8 cellular contexts compared by ENCODE assay signal in the genomic region with DNA sequence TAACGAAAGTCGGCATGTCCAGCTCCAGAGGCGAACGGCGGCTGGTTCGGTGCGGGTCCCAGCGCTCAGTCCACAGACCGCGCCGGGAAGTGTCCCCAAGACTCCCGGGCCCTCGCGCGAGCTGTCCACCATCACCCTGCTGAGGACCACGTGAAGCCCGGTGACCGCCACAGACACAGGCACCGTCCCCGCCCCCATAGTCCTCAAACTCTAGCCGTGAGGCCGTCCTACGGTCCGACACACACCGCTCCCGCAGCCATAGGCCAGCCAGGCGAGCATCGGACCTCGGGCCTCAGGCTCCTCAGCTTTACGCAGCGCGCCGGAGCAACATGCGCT. TPM values are rescaled to one million over a fixed set of nuclear protein-coding genes. Genes with fewer than 3 reads are reported as not detected.
DNase-seq lines count a peak whose midpoint lies in the region; ATAC-seq, FAIRE-seq and TF ChIP-seq lines count a peak whose summit lies in the region.

No MANE protein-coding gene starts in this region.

- intact Hi-C loops in body of pancreas (cut with DNase I) (loop anchor here (10.0 kb wide), 1 partner anchor 55 kb away; no protein-coding TSS in a partner anchor), kidney (cut with DNase I) (no loop called here)

- no peaks in the 10 kb centered on the region for H3K9me3 Mint-ChIP-seq in activated CD8-positive, alpha-beta memory T cell treated with anti-CD3 and anti-CD28 coated beads, Interleukin-2, amount 10 ng/mL, durations not matched to agents 7 days and 5 days (ENCODE audit: low read depth)

- WGBS in body of pancreas, 2 donors, result 0 to 3% methylated on average over 10 to 34 of the region's 34 CpGs

- peaks cover 17 to 18% of the 10 kb centered on the region in 2 donors for H3K36me3 ChIP-seq in body of pancreas (replicated peaks in 1 of 2; ENCODE audit: insufficient read depth in 1 of 2, low read depth in 2 of 2)
- peaks cover 19 to 24% of the 10 kb centered on the region in 2 donors for H3K36me3 ChIP-seq in kidney (ENCODE audit: control insufficient read depth in 1 of 2, insufficient read depth in 2 of 2, low read length in 2 of 2)
- H3K36me3 ChIP-seq in subcutaneous abdominal adipose tissue (ENCODE audit: control insufficient read depth in 5 of 5, insufficient read depth in 5 of 5, low read length in 5 of 5), result peaks cover 12 to 33% (median 25%) of the 10 kb centered on the region in 5 donors

- H3K9ac ChIP-seq in kidney (ENCODE audit: low read length in 2 of 2) (peak overlapping the region; percentile 81 to 84), subcutaneous abdominal adipose tissue (ENCODE audit: low read length in 5 of 5) (peak overlapping the region in 4 of 5 donors; percentile 83 to 91 (median 88))

- peaks cover 31% of the 10 kb centered on the region for H3K4me1 Mint-ChIP-seq in activated CD8-positive, alpha-beta memory T cell treated with anti-CD3 and anti-CD28 coated beads, Interleukin-2, amount 10 ng/mL, durations not matched to agents 7 days and 5 days

- H3K4me3 Mint-ChIP-seq in activated CD8-positive, alpha-beta memory T cell treated with anti-CD3 and anti-CD28 coated beads, Interleukin-2, amount 10 ng/mL, durations not matched to agents 7 days and 5 days, result peak overlapping the region; percentile 91

- H3K27ac ChIP-seq in body of pancreas (peak overlapping the region; percentile 73 to 95 (median 91)), kidney (ENCODE audit: low read depth in 2 of 2, low read length in 2 of 2) (peak overlapping the region; percentile 90 to 96), subcutaneous abdominal adipose tissue (ENCODE audit: low read depth, low read length) (peak overlapping the region; percentile 92)

- H3K9me3 ChIP-seq in body of pancreas, result no peaks in the 10 kb centered on the region
- H3K9me3 ChIP-seq in kidney (ENCODE audit: control insufficient read depth in 1 of 2, low read length in 2 of 2), result no peaks in the 10 kb centered on the region
- H3K9me3 ChIP-seq in subcutaneous abdominal adipose tissue (ENCODE audit: control insufficient read depth in 5 of 5, low read length in 5 of 5), result no peaks in the 10 kb centered on the region

- H3K27me3 Mint-ChIP-seq in activated CD8-positive, alpha-beta memory T cell treated with anti-CD3 and anti-CD28 coated beads, Interleukin-2, amount 10 ng/mL, durations not matched to agents 7 days and 5 days, result no peaks in the 10 kb centered on the region

- peak; percentile 54 for DNase-seq in activated CD8-positive, alpha-beta memory T cell treated with anti-CD3 and anti-CD28 coated beads, Interleukin-2, amount 10 ng/mL, durations not matched to agents 7 days and 5 days
- DNase-seq in activated CD8-positive, alpha-beta memory T cell treated with anti-CD3 and anti-CD28 coated beads, Interleukin-2, amount 50 U/mL, for 4 hours, result no peak
- DNase-seq in HFF-Myc (ENCODE audit: extremely low read depth, low read depth) (no peak), NB4 (ENCODE audit: low read depth) (peak; percentile 71), body of pancreas (peak in 2 of 4 donors; percentile 41 to 52), kidney (no peak), NCI-H345 (lab: John Stamatoyannopoulos, UW) (no peak)

- CTCF ChIA-PET in activated CD8-positive, alpha-beta memory T cell treated with anti-CD3 and anti-CD28 coated beads, Interleukin-2, amount 10 ng/mL, durations not matched to agents 7 days and 5 days (lab: Charles Lee), result interaction anchor here (0.7 to 3.0 kb wide), 5 partner anchors 10 to 93 kb away, joined by 3 to 17 read pairs (median 4); partner anchors contain the start of gene CBR1

- H3K36me3 Mint-ChIP-seq in activated CD8-positive, alpha-beta memory T cell treated with anti-CD3 and anti-CD28 coated beads, Interleukin-2, amount 10 ng/mL, durations not matched to agents 7 days and 5 days, result peaks cover 28% of the 10 kb centered on the region

- H3K27ac Mint-ChIP-seq in activated CD8-positive, alpha-beta memory T cell treated with anti-CD3 and anti-CD28 coated beads, Interleukin-2, amount 10 ng/mL, durations not matched to agents 7 days and 5 days, result peak overlapping the region; percentile 93

- H3K4me3 ChIP-seq in HFF-Myc (replicated peaks; ENCODE audit: low read depth, low read length) (peak overlapping the region; percentile 94), NB4 (ENCODE audit: low read depth, low read length) (peak overlapping the region; percentile 87), body of pancreas (peak overlapping the region; percentile 56 to 96), kidney (ENCODE audit: low read length in 2 of 2) (peak overlapping the region; percentile 84 to 99), subcutaneous abdominal adipose tissue (ENCODE audit: low read depth in 1 of 5, low read length in 5 of 5) (peak overlapping the region; percentile 85 to 99 (median 94))

- no peak for TF ChIP-seq POLR2A in NB4 (IDR thresholded peaks at IDR 0.05; ENCODE audit: extremely low read depth, insufficient read length)
- no peak for TF ChIP-seq POLR2A in body of pancreas (IDR thresholded peaks at IDR 0.05)

- peak; percentile 48 for ATAC-seq in activated CD8-positive, alpha-beta memory T cell treated with anti-CD3 and anti-CD28 coated beads, Interleukin-2, amount 10 ng/mL, durations not matched to agents 7 days and 5 days
- peak; percentile 33 for ATAC-seq in body of pancreas

- H3K4me1 ChIP-seq in body of pancreas (peaks cover 23% of the 10 kb centered on the region), kidney (ENCODE audit: control insufficient read depth in 1 of 2, insufficient read depth in 1 of 2, low read depth in 1 of 2, low read length in 2 of 2) (peaks cover 0 to 2% of the 10 kb centered on the region in 2 donors), subcutaneous abdominal adipose tissue (ENCODE audit: control insufficient read depth in 5 of 5, insufficient read depth in 5 of 5, low read length in 5 of 5) (peaks cover 0 to 20% (median 13%) of the 10 kb centered on the region in 5 donors)

- H3K27me3 ChIP-seq in body of pancreas (no peaks in the 10 kb centered on the region), subcutaneous abdominal adipose tissue (ENCODE audit: control insufficient read depth in 5 of 5, insufficient read depth in 4 of 5, low read length in 5 of 5) (no peaks in the 10 kb centered on the region)

- TF ChIP-seq CTCF in HFF-Myc (IDR thresholded peaks at IDR 0.05; ENCODE audit: low read depth, low read length, missing control alignments) (no peak), NB4 (IDR thresholded peaks at IDR 0.05; ENCODE audit: low read depth, low read length) (no peak), body of pancreas (IDR thresholded peaks at IDR 0.05) (no peak), kidney (IDR thresholded peaks at IDR 0.05; ENCODE audit: borderline replicate concordance, extremely low read depth, insufficient read depth) (no peak)

- no peak for FAIRE-seq in kidney (lab: Jason Lieb, UNC)

RNA-seq across cellular contexts. Expression of gene SETD4, which starts 0.5 kb away (rescaled TPM):
- 10 to 100 TPM; 17.9 to 20.9 TPM for total RNA-seq in activated CD8-positive, alpha-beta memory T cell treated with anti-CD3 and anti-CD28 coated beads, Interleukin-2, amount 10 ng/mL, durations not matched to agents 7 days and 5 days
- total RNA-seq in body of pancreas, result 10 to 100 TPM in 1 of 2 donors, 1 to 10 TPM in 1; 9.9 to 32.3 TPM
- 22.5 TPM for total RNA-seq in kidney
- 14.2 TPM for polyA plus RNA-seq in kidney (ENCODE audit: insufficient read depth, low read depth, low replicate concordance)

RNA-seq across cellular contexts. Expression of gene CBR1, which starts 10.0 kb away (rescaled TPM):
- 10 to 100 TPM; 47.8 to 52.3 TPM for total RNA-seq in activated CD8-positive, alpha-beta memory T cell treated with anti-CD3 and anti-CD28 coated beads, Interleukin-2, amount 10 ng/mL, durations not matched to agents 7 days and 5 days
- total RNA-seq in body of pancreas (10 to 100 TPM; 78.8 to 80.7 TPM), kidney (94.3 TPM)
- polyA plus RNA-seq in kidney (ENCODE audit: insufficient read depth, low read depth, low replicate concordance), result 379 TPM

Comparison
In these comparisons a context has a peak if more than half of its experiments do, and no peak if none do; other contexts are left out.
1. DNase-seq: peak in activated CD8-positive, alpha-beta memory T cell treated with anti-CD3 and anti-CD28 coated beads, Interleukin-2, amount 10 ng/mL, durations not matched to agents 7 days and 5 days (single experiment) and NB4 (single experiment); none in activated CD8-positive, alpha-beta memory T cell treated with anti-CD3 and anti-CD28 coated beads, Interleukin-2, amount 50 U/mL, for 4 hours (single experiment), HFF-Myc (single experiment), kidney (single experiment) and NCI-H345 (single experiment).
2. Peak in every context shown above with its lines, with median percentiles within 50 percentile points of each other: H3K4me3 ChIP-seq and H3K27ac ChIP-seq.